16 cellular contexts compared by ENCODE assay signal in genomic region chr16:66004706-66005105, GRCh38.
"Had no signal": no experiment of that assay in that cellular context is flagged by ENCODE, and none has a peak within 500 bp of the region (broad histone marks: within the 10 kb centered on the region; RNA-seq: fewer than 3 reads in every experiment).

No MANE protein-coding gene starts in this region.

- H3K36me3 ChIP-seq: ascending aorta, breast epithelium, tibial artery had no signal

- H3K27me3 ChIP-seq: ascending aorta, breast epithelium, tibial artery had no signal

- H3K4me1 ChIP-seq: ascending aorta, breast epithelium had no signal

- H3K27ac ChIP-seq: ascending aorta, breast epithelium, tibial artery had no signal

- H3K4me3 Mint-ChIP-seq: activated naive CD4-positive, alpha-beta T cell treated with anti-CD3 and anti-CD28 coated beads, Interleukin-2, amount 50 U/mL, for 24 hours; memory B cell; naive B cell had no signal

- H3K4me3 ChIP-seq: ascending aorta, breast epithelium, mucosa of descending colon, tibial artery had no signal

- DNase-seq: activated CD4-positive, alpha-beta T cell treated with anti-CD3 and anti-CD28 coated beads, Interleukin-2, amount 50 U/mL, for 48 hours; activated gamma-delta T cell; effector CD4-positive, alpha-beta T cell; kidney glomerular epithelial cell; mucosa of descending colon; naive B cell; stimulated activated CD8-positive, alpha-beta memory T cell treated with anti-CD3 and anti-CD28 coated beads, Interleukin-4, amount 100 ng/mL, for 48 hours; stimulated activated naive CD4-positive, alpha-beta T cell; SW 1271; T-helper 2 cell; tibial artery had no signal

- H3K36me3 Mint-ChIP-seq: activated naive CD4-positive, alpha-beta T cell treated with anti-CD3 and anti-CD28 coated beads, Interleukin-2, amount 50 U/mL, for 24 hours; memory B cell; naive B cell had no signal

- ATAC-seq: esophagus mucosa, mucosa of descending colon had no signal

- H3K27me3 Mint-ChIP-seq: activated naive CD4-positive, alpha-beta T cell treated with anti-CD3 and anti-CD28 coated beads, Interleukin-2, amount 50 U/mL, for 24 hours had no signal

- H3K27ac Mint-ChIP-seq: activated naive CD4-positive, alpha-beta T cell treated with anti-CD3 and anti-CD28 coated beads, Interleukin-2, amount 50 U/mL, for 24 hours; memory B cell had no signal

- H3K9me3 ChIP-seq: ascending aorta, breast epithelium, mucosa of descending colon, tibial artery had no signal

- H3K4me1 Mint-ChIP-seq: activated naive CD4-positive, alpha-beta T cell treated with anti-CD3 and anti-CD28 coated beads, Interleukin-2, amount 50 U/mL, for 24 hours; memory B cell; naive B cell had no signal
